ENCODE assay signal across 35 cellular contexts in the genomic region with DNA sequence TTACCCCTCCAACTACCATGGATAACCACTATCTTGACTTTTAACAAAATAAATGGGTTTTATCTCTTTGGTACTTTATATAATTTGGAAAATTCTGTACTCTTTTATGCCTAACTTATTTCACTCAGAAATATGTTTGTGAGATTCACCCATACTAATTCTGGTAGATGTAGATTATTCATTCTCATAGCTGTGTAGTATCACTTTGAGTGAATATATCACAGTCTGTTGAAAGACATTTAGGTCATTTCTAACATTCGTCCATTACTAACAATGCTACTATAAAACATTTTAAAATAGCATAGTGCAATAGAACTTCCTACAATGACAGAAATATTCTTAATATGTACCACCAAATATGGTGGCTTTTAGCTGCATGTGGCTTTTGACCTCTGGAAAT.
"Had no signal": no experiment of that assay in that cellular context is flagged by ENCODE, and none has a peak within 500 bp of the region (broad histone marks: within the 10 kb centered on the region; RNA-seq: fewer than 3 reads in every experiment).

No MANE protein-coding gene starts in this region.

- H3K36me3 ChIP-seq: MG63 had no signal

- H3K27me3 ChIP-seq: MG63 had no signal

- H3K4me3 ChIP-seq: MG63 had no signal

- H3K9me3 ChIP-seq: MG63 had no signal

- DNase-seq: MG63, MM.1S, MV-4-11, NCI-H1048, NCI-H1092, NCI-H1092 treated with DMSO at 0.1 percent for 48 hours, NCI-H1105, NCI-H1105 treated with DMSO at 0.1 percent for 48 hours, NCI-H1417, NCI-H1417 treated with DMSO at 0.1 percent for 48 hours, NCI-H1436, NCI-H1436 treated with DMSO at 0.1 percent for 48 hours, NCI-H146, NCI-H1694, NCI-H1694 treated with DMSO at 0.1 percent for 48 hours, NCI-H187, NCI-H187 treated with DMSO at 0.1 percent for 48 hours, NCI-H1930, NCI-H2029, NCI-H2029 treated with DMSO at 0.1 percent for 48 hours, NCI-H2081, NCI-H2081 treated with DMSO at 0.1 percent for 48 hours, NCI-H2107, NCI-H2171, NCI-H2171 treated with DMSO at 0.1 percent for 48 hours, NCI-H2227 treated with DMSO at 0.1 percent for 48 hours, NCI-H345, NCI-H446, NCI-H446 treated with DMSO at 0.1 percent for 48 hours, NCI-H510A, NCI-H510A treated with DMSO at 0.1 percent for 48 hours, NCI-H524, NCI-H524 treated with DMSO at 0.1 percent for 48 hours, NCI-H526, NCI-H526 treated with DMSO at 0.1 percent for 48 hours had no signal
